11 cellular contexts compared by ENCODE assay signal in the genomic region with DNA sequence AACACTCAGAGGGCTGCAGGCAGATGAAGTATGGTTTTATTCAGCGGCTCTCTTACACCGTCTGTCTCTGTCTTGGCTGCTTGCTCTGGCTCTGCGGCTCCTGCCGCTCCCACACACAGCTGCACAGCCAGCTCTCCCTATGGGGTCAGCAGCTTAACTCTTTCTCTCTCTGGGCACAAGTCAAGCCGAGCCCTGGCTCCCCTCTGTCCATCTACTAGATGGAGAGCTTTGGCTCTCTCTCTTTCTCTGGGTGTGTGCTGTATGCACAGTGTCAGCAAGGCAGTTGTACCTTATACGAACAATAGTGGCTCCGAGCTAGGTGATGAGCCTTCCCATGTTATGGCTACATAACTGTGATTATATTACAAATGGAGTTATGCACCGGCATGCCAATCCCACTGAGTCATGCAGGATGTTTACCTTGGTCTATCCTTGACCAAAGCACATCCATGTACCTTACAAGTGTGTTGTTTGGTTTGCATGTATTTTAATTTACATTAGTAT. TPM values are rescaled to one million over a fixed set of nuclear protein-coding genes. Genes with fewer than 3 reads are reported as not detected.
DNase-seq lines count a peak whose midpoint lies in the region; ATAC-seq and TF ChIP-seq lines count a peak whose summit lies in the region.
"Had no signal": no experiment of that assay in that cellular context is flagged by ENCODE, and none has a peak within 500 bp of the region (broad histone marks: within the 10 kb centered on the region; RNA-seq: fewer than 3 reads in every experiment).

No MANE protein-coding gene starts in this region.

- in situ Hi-C loops in astrocyte of the spinal cord (cut with HindIII; ENCODE audit: low sequenced_read_pairs) = no loop called here

- no peaks in the 10 kb centered on the region for H3K79me2 ChIP-seq in smooth muscle cell (ENCODE audit: low read depth)

- ATAC-seq in GM19467 (IDR thresholded peaks at IDR 0.05; ENCODE audit: unreplicated experiment) (no peak), left lobe of liver (no peak)
- ATAC-seq: stimulated activated memory B cell treated with anti-CD40 and anti-IgM and Interleukin-4, amounts not matched to agents 10 μg/mL and 1 μg/mL and 100 μg/mL, for 72 hours had no signal

- no peaks in the 10 kb centered on the region for H3F3A ChIP-seq in smooth muscle cell (ENCODE audit: low read depth)

- H2AFZ ChIP-seq in smooth muscle cell (ENCODE audit: low read depth) = no peak overlapping the region

- no peaks in the 10 kb centered on the region for H4K20me1 ChIP-seq in smooth muscle cell (ENCODE audit: low read depth)

- WGBS in smooth muscle cell (ENCODE audit: low lambda C conversion rate) = 29% methylated on average over 8 of the region's 8 CpGs

- DNase-seq in astrocyte of the spinal cord (ENCODE audit: low read depth, low spot score) = peak; percentile 82
- DNase-seq in iPS-NIHi11 (ENCODE audit: low spot score) = peak; percentile 33
- no peak for DNase-seq in smooth muscle cell (lab: John Stamatoyannopoulos, UW; ENCODE audit: unreplicated experiment)
- no peak for DNase-seq in NOMO-1 treated with DMSO at 0.1 percent for 48 hours (lab: John Stamatoyannopoulos, UW; ENCODE audit: unreplicated experiment)
- DNase-seq in activated CD8-positive, alpha-beta memory T cell treated with anti-CD3 and anti-CD28 coated beads, Interleukin-2, amount 50 U/mL, for 48 hours = no peak
- no peak for DNase-seq in left lobe of liver (ENCODE audit: low spot score)
- DNase-seq: activated B cell treated with CpG ODN at 0.5 μM for 24 hours, cortex of kidney had no signal

- peak overlapping the region; percentile 56 for H3K4me2 ChIP-seq in smooth muscle cell

- H3K27ac ChIP-seq in HUES48 (ENCODE audit: low read depth, low read length) = peak overlapping the region; percentile 80
- H3K27ac ChIP-seq in smooth muscle cell (ENCODE audit: low read depth) = peak overlapping the region; percentile 49

- H3K36me3 ChIP-seq in HUES48 (ENCODE audit: control insufficient read depth, insufficient read depth, low read length) (no peaks in the 10 kb centered on the region), smooth muscle cell (ENCODE audit: low read depth) (no peaks in the 10 kb centered on the region)

- H3K9me3 ChIP-seq in HUES48 (ENCODE audit: control insufficient read depth, insufficient read depth, low read length) = no peaks in the 10 kb centered on the region
- H3K9me3 ChIP-seq in smooth muscle cell (replicated peaks; ENCODE audit: low read depth) = no peaks in the 10 kb centered on the region

- peaks cover 38% of the 10 kb centered on the region for H3K4me1 ChIP-seq in HUES48 (ENCODE audit: control insufficient read depth, insufficient read depth, low read length)
- peaks cover 20% of the 10 kb centered on the region for H3K4me1 ChIP-seq in smooth muscle cell (ENCODE audit: low read depth)

- H3K27me3 ChIP-seq in HUES48 (ENCODE audit: control insufficient read depth, insufficient read depth, low read length) = no peaks in the 10 kb centered on the region
- H3K27me3 ChIP-seq in smooth muscle cell (ENCODE audit: low read depth) = no peaks in the 10 kb centered on the region

- no peak overlapping the region; the same call in 1 of the 2 replicates for H3K9ac ChIP-seq in HUES48 (ENCODE audit: low read depth, low read length)
- no peak overlapping the region for H3K9ac ChIP-seq in smooth muscle cell (ENCODE audit: low read depth)

- TF ChIP-seq CTCF in astrocyte of the spinal cord (IDR thresholded peaks at IDR 0.05; ENCODE audit: low read depth, low read length) (no peak), smooth muscle cell (IDR thresholded peaks at IDR 0.05; ENCODE audit: borderline replicate concordance, insufficient read depth, poor library complexity, severe bottlenecking) (no peak)

- H3K4me3 ChIP-seq in HUES48 (ENCODE audit: low read depth, low read length) = no peak overlapping the region
- no peak overlapping the region for H3K4me3 ChIP-seq in astrocyte of the spinal cord (ENCODE audit: low read depth, low read length)
- H3K4me3 ChIP-seq in smooth muscle cell = no peak overlapping the region

RNA-seq across cellular contexts. Expression of a gene that starts 19.3 kb away (rescaled TPM):
- total RNA-seq in smooth muscle cell (82.4 and 178 TPM in 2 replicates), left lobe of liver (60.5 TPM)
- 243 and 244 TPM in 2 replicates for polyA plus RNA-seq in smooth muscle cell

Comparison
In these comparisons a context has a peak if more than half of its experiments do, and no peak if none do; other contexts are left out.
1. DNase-seq: peak in astrocyte of the spinal cord (single experiment) and iPS-NIHi11 (single experiment); none in smooth muscle cell (single experiment), NOMO-1 treated with DMSO at 0.1 percent for 48 hours (single experiment), activated CD8-positive, alpha-beta memory T cell treated with anti-CD3 and anti-CD28 coated beads, Interleukin-2, amount 50 U/mL, for 48 hours (single experiment) and left lobe of liver (single experiment).